Comparison of ENCODE assay signal across 16 cellular contexts in genomic region chr7:143405158-143405557, GRCh38. TPM values are rescaled to one million over a fixed set of nuclear protein-coding genes. Genes with fewer than 3 reads are reported as not detected.
A peak's percentile ranks its signal among the peaks of the same experiment; 100 is the strongest.
DNase-seq lines count a peak whose midpoint lies in the region; ATAC-seq and TF ChIP-seq lines count a peak whose summit lies in the region.
"Had no signal": no experiment of that assay in that cellular context is flagged by ENCODE, and none has a peak within 500 bp of the region (broad histone marks: within the 10 kb centered on the region; RNA-seq: fewer than 3 reads in every experiment).

No MANE protein-coding gene starts in this region.

- no peak overlapping the region for H2BK120ac ChIP-seq in IMR-90 (ENCODE audit: low read depth, low read length)

- no peaks in the 10 kb centered on the region for H3K9me3 Mint-ChIP-seq in CD8-positive, alpha-beta memory T cell
- no peaks in the 10 kb centered on the region for H3K9me3 Mint-ChIP-seq in nephron progenitor cell
- no peaks in the 10 kb centered on the region for H3K9me3 Mint-ChIP-seq in activated CD4-positive, alpha-beta memory T cell treated with anti-CD3 and anti-CD28 coated beads for 36 hours
- H3K9me3 Mint-ChIP-seq: activated naive CD4-positive, alpha-beta T cell treated with anti-CD3 and anti-CD28 coated beads, Interleukin-2, amount 10 ng/mL, durations not matched to agents 7 days and 5 days; HFFc6 had no signal

- H3K9me1 ChIP-seq in IMR-90 (ENCODE audit: insufficient read depth, low read length): no peaks in the 10 kb centered on the region

- no peaks in the 10 kb centered on the region for H3K27me3 ChIP-seq in CD8-positive, alpha-beta memory T cell (ENCODE audit: insufficient read depth, low read length, poor library complexity, severe bottlenecking)
- H3K27me3 ChIP-seq in IMR-90 (ENCODE audit: control insufficient read depth, insufficient read depth, low read length): peaks cover 8% of the 10 kb centered on the region
- H3K27me3 ChIP-seq: breast epithelium had no signal

- intact Hi-C loops in IMR-90 (cut with micrococcal nuclease): no loop called here
- intact Hi-C loops in activated CD4-positive, alpha-beta memory T cell treated with anti-CD3 and anti-CD28 coated beads for 36 hours (cut with micrococcal nuclease): loop anchor here (5.0 kb wide), 1 partner anchor 33 kb away; no protein-coding TSS in a partner anchor

- no peak overlapping the region for H3K56ac ChIP-seq in IMR-90 (ENCODE audit: extremely low read depth, insufficient read depth, low read length)

- peaks cover 0 to 17% (median 0%) of the 10 kb centered on the region in 3 donors for H3K36me3 Mint-ChIP-seq in CD8-positive, alpha-beta memory T cell
- H3K36me3 Mint-ChIP-seq in nephron progenitor cell (ENCODE audit: low read depth): no peaks in the 10 kb centered on the region
- H3K36me3 Mint-ChIP-seq in activated CD4-positive, alpha-beta memory T cell treated with anti-CD3 and anti-CD28 coated beads for 36 hours: peaks cover 2% of the 10 kb centered on the region

- H3K18ac ChIP-seq in IMR-90 (ENCODE audit: low read depth, low read length): no peak overlapping the region

- peaks cover 41 to 63% (median 58%) of the 10 kb centered on the region in 3 donors for H3K4me1 Mint-ChIP-seq in CD8-positive, alpha-beta memory T cell
- peaks cover 51% of the 10 kb centered on the region for H3K4me1 Mint-ChIP-seq in nephron progenitor cell
- peaks cover 48% of the 10 kb centered on the region for H3K4me1 Mint-ChIP-seq in activated CD4-positive, alpha-beta memory T cell treated with anti-CD3 and anti-CD28 coated beads for 36 hours (ENCODE audit: low read depth)

- H3K79me1 ChIP-seq in IMR-90 (ENCODE audit: low read depth in 1 of 2, low read length in 2 of 2): no peaks in the 10 kb centered on the region

- TF ChIP-seq POLR2A in IMR-90 (IDR thresholded peaks at IDR 0.05; ENCODE audit: low read depth, low read length): no peak

- peak overlapping the region in 7 of 8 donors; percentile 14 to 89 (median 29) for H3K27ac Mint-ChIP-seq in CD8-positive, alpha-beta memory T cell
- peak overlapping the region; percentile 21 for H3K27ac Mint-ChIP-seq in nephron progenitor cell
- H3K27ac Mint-ChIP-seq in activated CD4-positive, alpha-beta memory T cell treated with anti-CD3 and anti-CD28 coated beads for 36 hours: no peak overlapping the region
- H3K27ac Mint-ChIP-seq: activated naive CD4-positive, alpha-beta T cell treated with anti-CD3 and anti-CD28 coated beads, Interleukin-2, amount 10 ng/mL, durations not matched to agents 7 days and 5 days; HFFc6 had no signal

- no peak overlapping the region for H2BK20ac ChIP-seq in IMR-90 (ENCODE audit: low read depth, low read length)

- no peak for DNase-seq in CD8-positive, alpha-beta memory T cell
- DNase-seq in IMR-90: peak; percentile 60
- DNase-seq in fibroblast of pulmonary artery (ENCODE audit: low read depth): peak; percentile 56
- no peak for DNase-seq in nephron progenitor cell
- DNase-seq in HT-29 (ENCODE audit: low spot score): no peak
- no peak for DNase-seq in activated CD4-positive, alpha-beta memory T cell treated with anti-CD3 and anti-CD28 coated beads for 36 hours
- DNase-seq: activated naive CD4-positive, alpha-beta T cell treated with anti-CD3 and anti-CD28 coated beads, Interleukin-2, amount 10 ng/mL, durations not matched to agents 7 days and 5 days; HFFc6; kidney; stimulated activated CD4-positive, alpha-beta T cell treated with anti-CD3 and anti-CD28 coated beads, Interleukin-1b, Interleukin-23, amount 100 ng/mL, for 48 hours had no signal

- WGBS in IMR-90 (ENCODE audit: extremely low coverage in 2 of 2, insufficient read length in 1 of 2), 2 experiments: 20% methylated on average over 2 of the region's 7 CpGs; no CpG with 5 or more reads in 1 of the 2 experiments

- H4K91ac ChIP-seq in IMR-90 (ENCODE audit: insufficient read depth, low read depth, low read length): no peak overlapping the region

- ATAC-seq in IMR-90 (ENCODE audit: low read depth) (peak; percentile 53), GM18909 (IDR thresholded peaks at IDR 0.05; ENCODE audit: poor library complexity, unreplicated experiment) (no peak), GM19328 (IDR thresholded peaks at IDR 0.05; ENCODE audit: unreplicated experiment) (no peak)

- no peak overlapping the region for H3K4me3 Mint-ChIP-seq in CD8-positive, alpha-beta memory T cell
- peak overlapping the region; percentile 26 for H3K4me3 Mint-ChIP-seq in nephron progenitor cell
- H3K4me3 Mint-ChIP-seq in activated CD4-positive, alpha-beta memory T cell treated with anti-CD3 and anti-CD28 coated beads for 36 hours: no peak overlapping the region
- H3K4me3 Mint-ChIP-seq: activated naive CD4-positive, alpha-beta T cell treated with anti-CD3 and anti-CD28 coated beads, Interleukin-2, amount 10 ng/mL, durations not matched to agents 7 days and 5 days; HFFc6 had no signal

- H2AFZ ChIP-seq in IMR-90 (replicated peaks; ENCODE audit: low read length, poor library complexity): no peak overlapping the region

- POLR2A ChIA-PET in CD8-positive, alpha-beta memory T cell (lab: Charles Lee): interaction anchor here (2.0 kb wide), 1 partner anchor 25 kb away, joined by 5 read pairs; no protein-coding TSS in a partner anchor
- POLR2A ChIA-PET in IMR-90 (lab: Charles Lee; ENCODE audit: unreplicated experiment): interaction anchor here (1.1 kb wide), 1 partner anchor 9 kb away, joined by 3 read pairs; no protein-coding TSS in a partner anchor
- POLR2A ChIA-PET in activated CD4-positive, alpha-beta memory T cell treated with anti-CD3 and anti-CD28 coated beads for 36 hours (lab: Charles Lee): interaction anchor here (0.5 to 1.2 kb wide), 2 partner anchors 21 to 25 kb away, joined by 3 read pairs; no protein-coding TSS in a partner anchor

- no peak overlapping the region for H2BK5ac ChIP-seq in IMR-90 (ENCODE audit: low read depth, low read length, poor library complexity, severe bottlenecking)

- H3K4me1 ChIP-seq in CD8-positive, alpha-beta memory T cell (ENCODE audit: insufficient read depth, low read length): peaks cover 48% of the 10 kb centered on the region
- peaks cover 8% of the 10 kb centered on the region; the same call in 1 of the 2 replicates for H3K4me1 ChIP-seq in IMR-90 (ENCODE audit: control insufficient read depth, insufficient read depth, low read length)

- H3K9ac ChIP-seq in IMR-90 (ENCODE audit: low read depth, low read length): no peak overlapping the region
- H3K9ac ChIP-seq: BLaER1 treated with 17β-estradiol and CSF1 and Interleukin-3, amounts not matched to agents 10 nM and 100 nM had no signal

- no peak for TF ChIP-seq RAD21 in IMR-90 (IDR thresholded peaks at IDR 0.05; ENCODE audit: low read length)

- no peak overlapping the region for H4K8ac ChIP-seq in IMR-90 (ENCODE audit: low read depth in 2 of 2, low read length in 2 of 2)

- TF ChIP-seq CTCF in IMR-90 (conservative IDR thresholded peaks at IDR 0.05; ENCODE audit: low read depth, low read length) (no peak), fibroblast of pulmonary artery (IDR thresholded peaks at IDR 0.05; ENCODE audit: low read length, missing control alignments) (no peak), nephron progenitor cell (IDR thresholded peaks at IDR 0.05) (no peak)

- H4K20me1 ChIP-seq in IMR-90 (ENCODE audit: insufficient read depth, low read length): no peaks in the 10 kb centered on the region
- H4K20me1 ChIP-seq: BLaER1 treated with 17β-estradiol and CSF1 and Interleukin-3, amounts not matched to agents 10 nM and 100 nM had no signal

- H3K4me3 ChIP-seq in CD8-positive, alpha-beta memory T cell (ENCODE audit: low read length): no peak overlapping the region
- H3K4me3 ChIP-seq in IMR-90 (ENCODE audit: insufficient read depth, low read depth, low read length) (no peak overlapping the region), fibroblast of pulmonary artery (replicated peaks; ENCODE audit: low read depth, low read length) (no peak overlapping the region)
- H3K4me3 ChIP-seq: BLaER1 treated with 17β-estradiol and CSF1 and Interleukin-3, amounts not matched to agents 10 nM and 100 nM; breast epithelium had no signal

- in situ Hi-C loops in IMR-90 (cut with MboI; ENCODE audit: low sequenced_read_pairs): no loop called here

- no peak overlapping the region for H3K14ac ChIP-seq in IMR-90 (replicated peaks; ENCODE audit: low read depth, low read length)

- no peak overlapping the region for H3K23ac ChIP-seq in IMR-90 (ENCODE audit: low read depth, low read length)

- no peak overlapping the region for H2AK5ac ChIP-seq in IMR-90 (ENCODE audit: low read depth, low read length)

- no peak overlapping the region for H3K4ac ChIP-seq in IMR-90 (ENCODE audit: low read depth, low read length)

- no peak overlapping the region for H4K5ac ChIP-seq in IMR-90 (ENCODE audit: low read depth, low read length)

- H3K27ac ChIP-seq in CD8-positive, alpha-beta memory T cell (ENCODE audit: low read depth, low read length): no peak overlapping the region
- H3K27ac ChIP-seq in IMR-90 (ENCODE audit: insufficient read depth, low read length): peak overlapping the region; percentile 21; the same call in 1 of the 2 replicates
- H3K27ac ChIP-seq: BLaER1 treated with 17β-estradiol and CSF1 and Interleukin-3, amounts not matched to agents 10 nM and 100 nM; breast epithelium; VCaP had no signal

- no peak overlapping the region for H2BK15ac ChIP-seq in IMR-90 (ENCODE audit: low read depth, low read length)

- H2AK9ac ChIP-seq in IMR-90 (replicated peaks; ENCODE audit: low read depth, low read length, poor library complexity): no peak overlapping the region

- no TSS peak for BruUV-seq in IMR-90 (replicated peaks; lab: Mats Ljungman, UMichigan)

- no peaks in the 10 kb centered on the region for H3K9me3 ChIP-seq in CD8-positive, alpha-beta memory T cell (ENCODE audit: low read length)
- no peaks in the 10 kb centered on the region for H3K9me3 ChIP-seq in IMR-90 (ENCODE audit: control insufficient read depth, insufficient read depth, low read length)
- H3K9me3 ChIP-seq: breast epithelium had no signal

- peaks cover 0 to 14% of the 10 kb centered on the region in 2 donors for H3K27me3 Mint-ChIP-seq in CD8-positive, alpha-beta memory T cell
- peaks cover 24% of the 10 kb centered on the region for H3K27me3 Mint-ChIP-seq in nephron progenitor cell (ENCODE audit: low read depth, poor library complexity)
- no peaks in the 10 kb centered on the region for H3K27me3 Mint-ChIP-seq in activated CD4-positive, alpha-beta memory T cell treated with anti-CD3 and anti-CD28 coated beads for 36 hours

- dilution Hi-C loops in IMR-90 (cut with HindIII; ENCODE audit: low sequenced_read_pairs, unreplicated experiment): no loop called here

- CTCF ChIA-PET in CD8-positive, alpha-beta memory T cell (lab: Charles Lee): interaction anchor here (0.8 to 3.7 kb wide), 14 partner anchors 11 to 190 kb away, joined by 3 to 13 read pairs (median 4); partner anchors contain the start of gene GSTK1
- CTCF ChIA-PET in IMR-90 (lab: Yijun Ruan, JAX): interaction anchor here (1.0 to 2.6 kb wide), 3 partner anchors 11 to 165 kb away, joined by 3 to 9 read pairs (median 4); no protein-coding TSS in a partner anchor
- CTCF ChIA-PET in activated CD4-positive, alpha-beta memory T cell treated with anti-CD3 and anti-CD28 coated beads for 36 hours (lab: Charles Lee): interaction anchor here (1.3 to 4.8 kb wide), 4 partner anchors 12 to 165 kb away, joined by 6 to 28 read pairs (median 6); no protein-coding TSS in a partner anchor

- H3K36me3 ChIP-seq in CD8-positive, alpha-beta memory T cell (ENCODE audit: insufficient read depth, low read length): no peaks in the 10 kb centered on the region
- no peaks in the 10 kb centered on the region for H3K36me3 ChIP-seq in IMR-90 (ENCODE audit: control insufficient read depth, insufficient read depth, low read length)
- H3K36me3 ChIP-seq: BLaER1 treated with 17β-estradiol and CSF1 and Interleukin-3, amounts not matched to agents 10 nM and 100 nM; breast epithelium had no signal

- peak overlapping the region; percentile 10; the same call in 1 of the 2 replicates for H3K4me2 ChIP-seq in IMR-90 (ENCODE audit: low read depth, low read length)

RNA-seq across cellular contexts. Expression of gene EPHA1, which starts 3.5 kb away (rescaled TPM):
- 1 to 10 TPM; 2.8 to 3.1 TPM for total RNA-seq in CD8-positive, alpha-beta memory T cell
- 4.6 TPM for polyA plus RNA-seq in CD8-positive, alpha-beta memory T cell
- total RNA-seq in IMR-90 (2012; rRNA removed): not detected in 2 replicates
- polyA plus RNA-seq in IMR-90 (2012; rRNA removed): 0.10 TPM in 1 of 2 replicates, not detected in the other
- polyA plus RNA-seq in IMR-90 (2012; cell fraction: cytosol; rRNA removed): 0.04 TPM in 1 of 2 replicates, not detected in the other
- 0.04 and 0.11 TPM in 2 replicates for polyA plus RNA-seq in IMR-90 (2012; cell fraction: nucleus; rRNA removed; ENCODE audit: low replicate concordance)
- 54.3 and 65.6 TPM in 2 replicates for total RNA-seq in HT-29 (2014; rRNA removed; shearing (Covaris generic))
- 1 to 10 TPM; 2.9 to 4.3 TPM for total RNA-seq in activated CD4-positive, alpha-beta memory T cell treated with anti-CD3 and anti-CD28 coated beads for 36 hours
- total RNA-seq: HFFc6 had no signal

RNA-seq across cellular contexts. Expression of gene ZYX, which starts 24.0 kb away (rescaled TPM):
- 100 to 1,000 TPM; 101 to 104 TPM for total RNA-seq in CD8-positive, alpha-beta memory T cell
- 143 TPM for polyA plus RNA-seq in CD8-positive, alpha-beta memory T cell
- total RNA-seq in IMR-90 (2012; rRNA removed): 22.6 and 25.0 TPM in 2 replicates
- polyA plus RNA-seq in IMR-90 (2012; rRNA removed): 291 and 334 TPM in 2 replicates
- polyA plus RNA-seq in IMR-90 (2012; cell fraction: cytosol; rRNA removed): 247 and 450 TPM in 2 replicates
- 390 and 724 TPM in 2 replicates for polyA plus RNA-seq in IMR-90 (2012; cell fraction: nucleus; rRNA removed; ENCODE audit: low replicate concordance)
- 116 and 148 TPM in 2 replicates for total RNA-seq in HT-29 (2014; rRNA removed; shearing (Covaris generic))
- total RNA-seq in activated CD4-positive, alpha-beta memory T cell treated with anti-CD3 and anti-CD28 coated beads for 36 hours: 100 to 1,000 TPM; 137 to 140 TPM

RNA-seq across cellular contexts. Expression of gene TAS2R60, which starts 38.1 kb away (rescaled TPM):
- total RNA-seq in CD8-positive, alpha-beta memory T cell: not detected
- not detected for polyA plus RNA-seq in CD8-positive, alpha-beta memory T cell
- total RNA-seq in IMR-90 (2012; rRNA removed): not detected in 2 replicates
- not detected in 2 replicates for polyA plus RNA-seq in IMR-90 (2012; rRNA removed)
- polyA plus RNA-seq in IMR-90 (2012; cell fraction: cytosol; rRNA removed): not detected in 2 replicates
- not detected in 2 replicates for polyA plus RNA-seq in IMR-90 (2012; cell fraction: nucleus; rRNA removed; ENCODE audit: low replicate concordance)
- not detected in 2 replicates for total RNA-seq in HT-29 (2014; rRNA removed; shearing (Covaris generic))
- not detected for total RNA-seq in activated CD4-positive, alpha-beta memory T cell treated with anti-CD3 and anti-CD28 coated beads for 36 hours
- total RNA-seq: HFFc6, kidney, MCF 10A had no signal

RNA-seq across cellular contexts. Expression of gene FAM131B, which starts 42.6 kb away (rescaled TPM):
- total RNA-seq in CD8-positive, alpha-beta memory T cell: 1 to 10 TPM; 2.4 to 2.8 TPM
- 1.6 TPM for polyA plus RNA-seq in CD8-positive, alpha-beta memory T cell
- 2.5 and 3.4 TPM in 2 replicates for total RNA-seq in IMR-90 (2012; rRNA removed)
- polyA plus RNA-seq in IMR-90 (2012; rRNA removed): 3.7 and 4.3 TPM in 2 replicates
- 2.4 and 3.9 TPM in 2 replicates for polyA plus RNA-seq in IMR-90 (2012; cell fraction: cytosol; rRNA removed)
- polyA plus RNA-seq in IMR-90 (2012; cell fraction: nucleus; rRNA removed; ENCODE audit: low replicate concordance): 4.2 and 4.6 TPM in 2 replicates
- 13.2 and 17.6 TPM in 2 replicates for total RNA-seq in HT-29 (2014; rRNA removed; shearing (Covaris generic))
- 1 to 10 TPM; 1.9 to 2.3 TPM for total RNA-seq in activated CD4-positive, alpha-beta memory T cell treated with anti-CD3 and anti-CD28 coated beads for 36 hours

Comparison
In these comparisons a context has a peak if more than half of its experiments do, and no peak if none do; other contexts are left out.
1. DNase-seq: peak in IMR-90 (single experiment) and fibroblast of pulmonary artery (single experiment); none in CD8-positive, alpha-beta memory T cell (0 of 5), nephron progenitor cell (single experiment), HT-29 (single experiment) and activated CD4-positive, alpha-beta memory T cell treated with anti-CD3 and anti-CD28 coated beads for 36 hours (single experiment).
2. RNA of gene EPHA1, which starts 3.5 kb away (total RNA-seq): 54.3 to 65.6 TPM in HT-29; 2.9 to 4.3 TPM in activated CD4-positive, alpha-beta memory T cell treated with anti-CD3 and anti-CD28 coated beads for 36 hours, 2.8 to 3.1 TPM in CD8-positive, alpha-beta memory T cell and not detected in IMR-90; every median in the first group is over 10 times any median in the second.